Comparison of ENCODE assay signal across 27 cellular contexts in genomic region chr1:194043984-194044755, GRCh38.
DNase-seq lines count a peak whose midpoint lies in the region; ATAC-seq, FAIRE-seq and TF ChIP-seq lines count a peak whose summit lies in the region.
"Had no signal": no experiment of that assay in that cellular context is flagged by ENCODE, and none has a peak within 500 bp of the region (broad histone marks: within the 10 kb centered on the region; RNA-seq: fewer than 3 reads in every experiment).

No MANE protein-coding gene starts in this region.

- H3K27me3 Mint-ChIP-seq in activated naive CD8-positive, alpha-beta T cell = no peaks in the 10 kb centered on the region
- H3K27me3 Mint-ChIP-seq in activated naive CD8-positive, alpha-beta T cell treated with anti-CD3 and anti-CD28 coated beads for 36 hours = no peaks in the 10 kb centered on the region
- H3K27me3 Mint-ChIP-seq in effector memory CD8-positive, alpha-beta T cell = no peaks in the 10 kb centered on the region
- H3K27me3 Mint-ChIP-seq: CD4-positive, alpha-beta memory T cell; naive B cell; stimulated activated naive CD8-positive, alpha-beta T cell treated with anti-CD3 and anti-CD28 coated beads, Interleukin-15, amount 100 ng/mL, for 72 hours had no signal

- peak overlapping the region; percentile 40 for H3K4me2 ChIP-seq in OCI-LY3 (ENCODE audit: low read length)

- no peaks in the 10 kb centered on the region for H3K79me2 ChIP-seq in OCI-LY3 (ENCODE audit: low read length)

- H3K4me3 Mint-ChIP-seq in activated naive CD8-positive, alpha-beta T cell = no peak overlapping the region
- H3K4me3 Mint-ChIP-seq in activated naive CD8-positive, alpha-beta T cell treated with anti-CD3 and anti-CD28 coated beads for 36 hours = no peak overlapping the region
- H3K4me3 Mint-ChIP-seq in effector memory CD8-positive, alpha-beta T cell = no peak overlapping the region
- H3K4me3 Mint-ChIP-seq: activated naive CD4-positive, alpha-beta T cell treated with anti-CD3 and anti-CD28 coated beads for 36 hours; naive B cell; stimulated activated naive CD8-positive, alpha-beta T cell treated with anti-CD3 and anti-CD28 coated beads, Interleukin-15, amount 100 ng/mL, for 72 hours had no signal

- H3K27ac ChIP-seq in OCI-LY3 (ENCODE audit: low read length) = 0 out of 2 replicates have a peak overlapping the region, but pooled peaks have one; percentile 0
- H3K27ac ChIP-seq: breast epithelium, esophagus squamous epithelium, pancreas, sigmoid colon had no signal

- H3K4me1 ChIP-seq in OCI-LY3 (ENCODE audit: low read length) = peaks cover 14% of the 10 kb centered on the region
- H3K4me1 ChIP-seq: breast epithelium, esophagus squamous epithelium, pancreas had no signal

- no peak overlapping the region for H3K9ac ChIP-seq in OCI-LY3 (ENCODE audit: low read length)

- H3K4me3 ChIP-seq in OCI-LY3 (ENCODE audit: low read length) (no peak overlapping the region), bronchial epithelial cell (ENCODE audit: low read depth, low read length) (no peak overlapping the region)
- H3K4me3 ChIP-seq: breast epithelium, esophagus squamous epithelium, lung, pancreas, sigmoid colon had no signal

- no peaks in the 10 kb centered on the region for H3K27me3 ChIP-seq in OCI-LY3 (ENCODE audit: low read depth, low read length)
- H3K27me3 ChIP-seq in bronchial epithelial cell (ENCODE audit: control insufficient read depth, insufficient read depth, low read length) = no peaks in the 10 kb centered on the region
- H3K27me3 ChIP-seq: breast epithelium, esophagus squamous epithelium, pancreas, sigmoid colon had no signal

- no peak for FAIRE-seq in bronchial epithelial cell (lab: Jason Lieb, UNC)
- FAIRE-seq: islet of Langerhans, pancreas had no signal

- ATAC-seq in effector memory CD8-positive, alpha-beta T cell (replicated peaks) = no peak
- ATAC-seq in HG02981 (IDR thresholded peaks at IDR 0.05; ENCODE audit: unreplicated experiment) (no peak), left lobe of liver (no peak)
- ATAC-seq: HCT116, pancreas had no signal

- H3K4me1 Mint-ChIP-seq in activated naive CD8-positive, alpha-beta T cell (ENCODE audit: low read depth) = peaks cover 37% of the 10 kb centered on the region
- peaks cover 26% of the 10 kb centered on the region for H3K4me1 Mint-ChIP-seq in activated naive CD8-positive, alpha-beta T cell treated with anti-CD3 and anti-CD28 coated beads for 36 hours
- H3K4me1 Mint-ChIP-seq in effector memory CD8-positive, alpha-beta T cell (ENCODE audit: low read depth in 2 of 2) = no peaks in the 10 kb centered on the region

- TF ChIP-seq CTCF in OCI-LY3 (IDR thresholded peaks at IDR 0.05; ENCODE audit: low read depth, low read length) (no peak), bronchial epithelial cell (IDR thresholded peaks at IDR 0.05; ENCODE audit: insufficient read depth, low read length, severe bottlenecking) (no peak)

- DNase-seq in activated naive CD8-positive, alpha-beta T cell treated with anti-CD3 and anti-CD28 coated beads for 36 hours = no peak
- DNase-seq in bronchial epithelial cell (ENCODE audit: low read depth) (peak; percentile 50), left lobe of liver (ENCODE audit: low spot score) (no peak)
- DNase-seq in stimulated activated CD4-positive, alpha-beta T cell treated with anti-CD3 and anti-CD28 coated beads, Interleukin-2, amount 100 ng/mL, for 24 hours = no peak
- no peak for DNase-seq in effector memory CD8-positive, alpha-beta T cell
- DNase-seq: activated CD4-positive, alpha-beta T cell treated with anti-CD3 and anti-CD28 coated beads, Interleukin-2, amount 50 U/mL, for 4 hours; activated naive CD4-positive, alpha-beta T cell treated with anti-CD3 and anti-CD28 coated beads for 36 hours; activated T-cell treated with anti-CD3 and anti-CD28 coated beads for 4 hours; CD4-positive, alpha-beta memory T cell; DND-41; esophagus squamous epithelium; Kasumi-1; naive B cell; NCI-H1436; NCI-H2171 treated with DMSO at 0.1 percent for 48 hours; pancreas; RPMI8226; sigmoid colon; stimulated activated naive CD8-positive, alpha-beta T cell treated with anti-CD3 and anti-CD28 coated beads, Interleukin-15, amount 100 ng/mL, for 72 hours; trophoblast cell had no signal

- H3K36me3 ChIP-seq in OCI-LY3 (replicated peaks; ENCODE audit: low read depth, low read length) = no peaks in the 10 kb centered on the region
- H3K36me3 ChIP-seq in bronchial epithelial cell (ENCODE audit: control insufficient read depth, insufficient read depth, low read length) = no peaks in the 10 kb centered on the region
- H3K36me3 ChIP-seq: breast epithelium, esophagus squamous epithelium, pancreas, sigmoid colon had no signal

- no peaks in the 10 kb centered on the region for H4K20me1 ChIP-seq in OCI-LY3 (ENCODE audit: insufficient read depth, low read length)

- H3K9me3 ChIP-seq in OCI-LY3 (ENCODE audit: insufficient read depth, low read length) = no peaks in the 10 kb centered on the region
- H3K9me3 ChIP-seq: breast epithelium, esophagus squamous epithelium, pancreas, sigmoid colon had no signal

- 0 out of 2 replicates have a peak overlapping the region, but pooled peaks have one; percentile 35 for H2AFZ ChIP-seq in OCI-LY3 (ENCODE audit: low read depth, low read length)

- H3K36me3 Mint-ChIP-seq in activated naive CD8-positive, alpha-beta T cell = peaks cover 2% of the 10 kb centered on the region
- no peaks in the 10 kb centered on the region for H3K36me3 Mint-ChIP-seq in activated naive CD8-positive, alpha-beta T cell treated with anti-CD3 and anti-CD28 coated beads for 36 hours
- H3K36me3 Mint-ChIP-seq in effector memory CD8-positive, alpha-beta T cell (ENCODE audit: insufficient read depth) = no peaks in the 10 kb centered on the region
- H3K36me3 Mint-ChIP-seq: CD4-positive, alpha-beta memory T cell; naive B cell had no signal

- no peaks in the 10 kb centered on the region for H3K9me3 Mint-ChIP-seq in activated naive CD8-positive, alpha-beta T cell (ENCODE audit: low read depth)
- H3K9me3 Mint-ChIP-seq in activated naive CD8-positive, alpha-beta T cell treated with anti-CD3 and anti-CD28 coated beads for 36 hours = no peaks in the 10 kb centered on the region
- peaks cover 0 to 1% of the 10 kb centered on the region in 2 donors for H3K9me3 Mint-ChIP-seq in effector memory CD8-positive, alpha-beta T cell
- H3K9me3 Mint-ChIP-seq: activated naive CD4-positive, alpha-beta T cell treated with anti-CD3 and anti-CD28 coated beads for 36 hours; CD4-positive, alpha-beta memory T cell; naive B cell; stimulated activated naive CD8-positive, alpha-beta T cell treated with anti-CD3 and anti-CD28 coated beads, Interleukin-15, amount 100 ng/mL, for 72 hours had no signal

- H3K27ac Mint-ChIP-seq in activated naive CD8-positive, alpha-beta T cell = peak overlapping the region; percentile 34
- no peak overlapping the region for H3K27ac Mint-ChIP-seq in activated naive CD8-positive, alpha-beta T cell treated with anti-CD3 and anti-CD28 coated beads for 36 hours
- no peak overlapping the region for H3K27ac Mint-ChIP-seq in effector memory CD8-positive, alpha-beta T cell
- H3K27ac Mint-ChIP-seq: activated naive CD4-positive, alpha-beta T cell treated with anti-CD3 and anti-CD28 coated beads for 36 hours; naive B cell; stimulated activated naive CD8-positive, alpha-beta T cell treated with anti-CD3 and anti-CD28 coated beads, Interleukin-15, amount 100 ng/mL, for 72 hours had no signal
